ENCODE assay signal across 1 cellular context in genomic region chr6:137811121-137811911, GRCh38.
TF ChIP-seq lines count a peak whose summit lies in the region.

No MANE protein-coding gene starts in this region.

TF ChIP-seq in HepG2, 621 proteins besides CTCF, POLR2A, EP300 and RAD21 (continued from another document and continues in another):
- TF ChIP-seq ATF2 (CRISPR knock-in tag; IDR thresholded peaks at IDR 0.05) (0 out of 2 replicates have a peak, but pooled peaks have one; percentile 12), PAWR (CRISPR knock-in tag; IDR thresholded peaks at IDR 0.05; ENCODE audit: borderline replicate concordance) (no peak), CENPBD1 (CRISPR knock-in tag; IDR thresholded peaks at IDR 0.05; ENCODE audit: borderline replicate concordance, low read depth) (no peak), ZNF574 (CRISPR knock-in tag; IDR thresholded peaks at IDR 0.05) (peak; percentile 54; the same call in 1 of the 2 replicates), ZNF224 (CRISPR knock-in tag; IDR thresholded peaks at IDR 0.05) (no peak), ZBTB42 (CRISPR knock-in tag; IDR thresholded peaks at IDR 0.05) (no peak), BRCA1 (CRISPR knock-in tag; IDR thresholded peaks at IDR 0.05) (peak; percentile 63; the same call in 1 of the 2 replicates), ZNF839 (CRISPR knock-in tag; IDR thresholded peaks at IDR 0.05; ENCODE audit: borderline replicate concordance) (no peak), SRY (CRISPR knock-in tag; IDR thresholded peaks at IDR 0.05) (no peak), MTA1 (CRISPR knock-in tag; IDR thresholded peaks at IDR 0.05; ENCODE audit: borderline replicate concordance) (0 out of 2 replicates have a peak, but pooled peaks have one; percentile 36), ZFP62 (CRISPR knock-in tag; IDR thresholded peaks at IDR 0.05) (no peak), FOXA1 (IDR thresholded peaks at IDR 0.05) (no peak), FOXA1 (CRISPR knock-in tag; IDR thresholded peaks at IDR 0.05) (no peak), ZNF30 (CRISPR knock-in tag; IDR thresholded peaks at IDR 0.05) (no peak), ZNF441 (CRISPR knock-in tag; IDR thresholded peaks at IDR 0.05; ENCODE audit: borderline replicate concordance) (no peak; the same call in 1 of the 2 replicates), REL (CRISPR knock-in tag; conservative IDR thresholded peaks at IDR 0.05) (no peak), CENPT (CRISPR knock-in tag; IDR thresholded peaks at IDR 0.05; ENCODE audit: low read depth) (no peak), MED1 (CRISPR knock-in tag; IDR thresholded peaks at IDR 0.05) (peak; percentile 97), SMARCC2 (IDR thresholded peaks at IDR 0.05) (no peak), KLF9 (CRISPR knock-in tag; IDR thresholded peaks at IDR 0.05; ENCODE audit: low read depth) (no peak; the same call in 1 of the 2 replicates), ZNF101 (CRISPR knock-in tag; IDR thresholded peaks at IDR 0.05; ENCODE audit: borderline replicate concordance, low read depth) (no peak), ERF (CRISPR knock-in tag; IDR thresholded peaks at IDR 0.05) (peak; percentile 96), ZFP82 (CRISPR knock-in tag; IDR thresholded peaks at IDR 0.05; ENCODE audit: borderline replicate concordance) (no peak), MXD4 (CRISPR knock-in tag; IDR thresholded peaks at IDR 0.05) (peak; percentile 55; the same call in 1 of the 2 replicates), ELK4 (CRISPR knock-in tag; IDR thresholded peaks at IDR 0.05; ENCODE audit: borderline replicate concordance) (no peak), PRDM10 (CRISPR knock-in tag; IDR thresholded peaks at IDR 0.05; ENCODE audit: low read depth) (peak; percentile 66; the same call in 1 of the 2 replicates), ZNF280D (CRISPR knock-in tag; IDR thresholded peaks at IDR 0.05) (no peak), HNRNPK (IDR thresholded peaks at IDR 0.05; ENCODE audit: low read depth, low read length, poor library complexity, severe bottlenecking) (no peak), SIX4 (CRISPR knock-in tag; IDR thresholded peaks at IDR 0.05) (no peak), GPN1 (CRISPR knock-in tag; IDR thresholded peaks at IDR 0.05; ENCODE audit: borderline replicate concordance) (no peak), ZFP91 (CRISPR knock-in tag; IDR thresholded peaks at IDR 0.05; ENCODE audit: borderline replicate concordance) (peak; percentile 22; the same call in 1 of the 2 replicates), ARID4A (CRISPR knock-in tag; IDR thresholded peaks at IDR 0.05; ENCODE audit: borderline replicate concordance) (no peak), ZSCAN21 (CRISPR knock-in tag; IDR thresholded peaks at IDR 0.05; ENCODE audit: borderline replicate concordance) (no peak; the same call in 1 of the 2 replicates), GMEB2 (CRISPR knock-in tag; IDR thresholded peaks at IDR 0.05; ENCODE audit: low read depth) (peak; percentile 69; the same call in 1 of the 2 replicates), NR1H2 (CRISPR knock-in tag; IDR thresholded peaks at IDR 0.05; ENCODE audit: borderline replicate concordance, low read depth) (no peak), ZBTB21 (CRISPR knock-in tag; IDR thresholded peaks at IDR 0.05) (0 out of 2 replicates have a peak, but pooled peaks have one; percentile 40), SMAD9 (CRISPR knock-in tag; IDR thresholded peaks at IDR 0.05) (no peak), PHF5A (CRISPR knock-in tag; IDR thresholded peaks at IDR 0.05; ENCODE audit: low read depth, unreplicated experiment) (peak; percentile 89)
